In the genomic region with DNA sequence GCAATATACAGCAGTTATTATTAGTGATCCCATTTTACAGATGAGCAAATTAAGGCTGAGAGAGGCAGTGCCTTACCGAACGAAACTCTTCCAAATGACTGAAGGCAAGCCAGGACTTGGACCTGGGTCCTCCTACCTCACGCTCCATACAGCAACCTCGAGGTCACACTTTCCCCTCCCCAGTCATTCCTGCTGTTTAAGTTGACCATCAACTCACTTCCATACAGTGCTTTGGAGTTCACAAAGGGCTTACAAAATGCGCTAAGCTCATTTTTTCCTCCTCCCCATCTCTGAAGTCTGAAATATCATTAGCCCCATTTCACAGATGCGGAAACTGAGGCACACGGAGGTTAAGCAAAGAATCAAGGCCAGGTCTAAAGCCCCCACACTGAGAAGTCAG, we compare ENCODE assay signal across 30 cellular contexts. TPM values are rescaled to one million over a fixed set of nuclear protein-coding genes. Genes with fewer than 3 reads are reported as not detected.
"Had no signal": no experiment of that assay in that cellular context is flagged by ENCODE, and none has a peak within 500 bp of the region (broad histone marks: within the 10 kb centered on the region; RNA-seq: fewer than 3 reads in every experiment).

No MANE protein-coding gene starts in this region.

- H3K4me3 ChIP-seq: SK-N-MC had no signal

- H3K27ac ChIP-seq: SK-N-MC had no signal

- H3K4me3 Mint-ChIP-seq: activated CD4-positive, alpha-beta memory T cell treated with anti-CD3 and anti-CD28 coated beads for 36 hours; activated CD4-positive, alpha-beta T cell treated with anti-CD3 and anti-CD28 coated beads, Interleukin-2, amount 10 ng/mL, durations not matched to agents 7 days and 5 days; activated naive CD4-positive, alpha-beta T cell treated with anti-CD3 and anti-CD28 coated beads for 36 hours; activated naive CD8-positive, alpha-beta T cell; activated T-cell treated with anti-CD3 and anti-CD28 coated beads, Interleukin-2, amount 50 U/mL, for 4 hours; activated T-helper 17 cell treated with anti-CD3 and anti-CD28 coated beads, Interleukin-2, amount 50 U/mL, for 72 hours; T-cell had no signal

- H3K27ac Mint-ChIP-seq: activated CD4-positive, alpha-beta memory T cell treated with anti-CD3 and anti-CD28 coated beads for 36 hours; activated CD4-positive, alpha-beta T cell treated with anti-CD3 and anti-CD28 coated beads, Interleukin-2, amount 10 ng/mL, durations not matched to agents 7 days and 5 days; activated naive CD4-positive, alpha-beta T cell treated with anti-CD3 and anti-CD28 coated beads for 36 hours; activated naive CD8-positive, alpha-beta T cell; activated T-helper 17 cell treated with anti-CD3 and anti-CD28 coated beads, Interleukin-2, amount 50 U/mL, for 72 hours; T-cell had no signal

- H3K36me3 Mint-ChIP-seq: activated CD4-positive, alpha-beta memory T cell treated with anti-CD3 and anti-CD28 coated beads for 36 hours; activated naive CD8-positive, alpha-beta T cell; T-cell had no signal

- ATAC-seq: activated T-cell treated with anti-CD3 and anti-CD28 coated beads, Interleukin-2, amount 50 U/mL, for 4 hours; activated T-helper 17 cell treated with anti-CD3 and anti-CD28 coated beads, Interleukin-2, amount 50 U/mL, for 72 hours; Panc1; Right ventricle myocardium inferior; T-cell had no signal

- DNase-seq: activated CD4-positive, alpha-beta memory T cell treated with anti-CD3 and anti-CD28 coated beads for 36 hours; activated CD4-positive, alpha-beta T cell treated with anti-CD3 and anti-CD28 coated beads, Interleukin-2, amount 10 ng/mL, durations not matched to agents 7 days and 5 days; activated CD4-positive, CD25-positive, alpha-beta regulatory T cell; activated CD8-positive, alpha-beta memory T cell treated with anti-CD3 and anti-CD28 coated beads for 24 hours; activated gamma-delta T cell; activated naive CD4-positive, alpha-beta T cell treated with anti-CD3 and anti-CD28 coated beads for 36 hours; activated T-cell treated with anti-CD3 and anti-CD28 coated beads, Interleukin-2, amount 50 U/mL, for 4 hours; amygdala; KG1; NCI-H1092; NCI-H1417; NCI-H1930; NCI-H2107; NCI-H2171 treated with DMSO at 0.1 percent for 48 hours; NCI-H226; NCI-H510A; NCI-H526 treated with DMSO at 0.1 percent for 48 hours; NK-92 treated with Interleukin-12 subunit alpha and Interleukin-12 subunit beta, amount 100 ng/mL, for 24 hours; OCI-M1; RPMI8226; T-cell; T-helper 2 cell; T1000 had no signal

- H3K4me1 Mint-ChIP-seq: activated CD4-positive, alpha-beta T cell treated with anti-CD3 and anti-CD28 coated beads, Interleukin-2, amount 10 ng/mL, durations not matched to agents 7 days and 5 days; activated T-helper 17 cell treated with anti-CD3 and anti-CD28 coated beads, Interleukin-2, amount 50 U/mL, for 72 hours; T-cell had no signal

- H3K9me3 Mint-ChIP-seq: activated CD4-positive, alpha-beta memory T cell treated with anti-CD3 and anti-CD28 coated beads for 36 hours; activated CD4-positive, alpha-beta T cell treated with anti-CD3 and anti-CD28 coated beads, Interleukin-2, amount 10 ng/mL, durations not matched to agents 7 days and 5 days; activated naive CD4-positive, alpha-beta T cell treated with anti-CD3 and anti-CD28 coated beads for 36 hours; activated T-cell treated with anti-CD3 and anti-CD28 coated beads, Interleukin-2, amount 50 U/mL, for 4 hours; activated T-helper 17 cell treated with anti-CD3 and anti-CD28 coated beads, Interleukin-2, amount 50 U/mL, for 72 hours; T-cell had no signal

- H3K27me3 Mint-ChIP-seq: activated CD4-positive, alpha-beta memory T cell treated with anti-CD3 and anti-CD28 coated beads for 36 hours; activated CD4-positive, alpha-beta T cell treated with anti-CD3 and anti-CD28 coated beads, Interleukin-2, amount 10 ng/mL, durations not matched to agents 7 days and 5 days; activated naive CD8-positive, alpha-beta T cell; activated T-helper 17 cell treated with anti-CD3 and anti-CD28 coated beads, Interleukin-2, amount 50 U/mL, for 72 hours; T-cell had no signal

RNA-seq across cellular contexts. Expression of a gene that starts 4.3 kb away (rescaled TPM):
- total RNA-seq: activated CD4-positive, alpha-beta memory T cell treated with anti-CD3 and anti-CD28 coated beads for 36 hours; activated CD4-positive, alpha-beta T cell treated with anti-CD3 and anti-CD28 coated beads, Interleukin-2, amount 10 ng/mL, durations not matched to agents 7 days and 5 days; activated naive CD4-positive, alpha-beta T cell treated with anti-CD3 and anti-CD28 coated beads for 36 hours; activated T-cell treated with anti-CD3 and anti-CD28 coated beads, Interleukin-2, amount 50 U/mL, for 4 hours; activated T-helper 17 cell treated with anti-CD3 and anti-CD28 coated beads, Interleukin-2, amount 50 U/mL, for 72 hours; cardiac septum; M059J; Right ventricle myocardium inferior; T-cell had no signal
